In the genomic region with DNA sequence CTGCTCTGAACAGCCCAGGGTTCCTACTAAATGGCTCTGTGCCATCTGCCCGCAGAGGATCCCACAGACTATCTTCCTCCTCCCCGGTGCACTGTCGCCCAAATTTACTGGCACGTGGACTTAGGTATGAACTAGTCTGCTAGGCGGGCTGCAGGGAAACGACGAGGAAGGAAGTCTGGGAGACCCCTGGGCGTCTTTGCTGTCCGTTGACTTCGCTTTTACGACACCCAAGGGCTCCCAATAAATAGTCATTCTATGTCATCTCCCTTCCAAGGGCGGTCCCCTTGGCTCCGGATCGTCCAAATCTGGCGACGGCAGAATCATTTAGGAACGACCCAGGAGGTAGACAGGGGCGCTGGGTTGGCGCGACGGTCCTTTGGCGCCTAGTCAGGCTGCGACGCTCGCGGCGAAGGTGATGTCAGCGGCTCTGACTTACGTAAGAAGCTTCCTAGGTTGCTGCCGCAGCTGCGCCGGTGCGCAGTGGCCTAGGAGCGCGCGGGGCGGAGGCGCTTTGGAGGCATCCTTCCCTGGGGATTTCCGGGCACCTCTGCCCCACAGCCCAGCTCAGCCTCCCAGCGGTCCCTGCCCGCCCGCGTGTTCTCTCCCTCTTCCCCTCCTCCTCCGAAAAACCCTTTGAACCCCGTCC, we compare ENCODE assay signal across 9 cellular contexts. TPM values are rescaled to one million over a fixed set of nuclear protein-coding genes. Genes with fewer than 3 reads are reported as not detected.
DNase-seq lines count a peak whose midpoint lies in the region; ATAC-seq and TF ChIP-seq lines count a peak whose summit lies in the region.
"Had no signal": no experiment of that assay in that cellular context is flagged by ENCODE, and none has a peak within 500 bp of the region (broad histone marks: within the 10 kb centered on the region; RNA-seq: fewer than 3 reads in every experiment).

No MANE protein-coding gene starts in this region.

- H3K9me3 ChIP-seq in colonic mucosa (no peaks in the 10 kb centered on the region), aorta (ENCODE audit: control insufficient read depth, low read length) (no peaks in the 10 kb centered on the region)

- no peaks in the 10 kb centered on the region for H3K36me3 ChIP-seq in colonic mucosa
- H3K36me3 ChIP-seq in aorta (ENCODE audit: control insufficient read depth in 1 of 2, insufficient read depth in 2 of 2, low read length in 1 of 2) = no peaks in the 10 kb centered on the region

- intact Hi-C loops in colonic mucosa (cut with DNase I) = loop anchor here (5.0 to 10.0 kb wide), 2 partner anchors 148 to 215 kb away; no protein-coding TSS in a partner anchor
- intact Hi-C loops in aorta (cut with DNase I) = loop anchor here (2.0 to 5.0 kb wide), 3 partner anchors 150 to 215 kb away; no protein-coding TSS in a partner anchor

- H3K27ac ChIP-seq in colonic mucosa = no peak overlapping the region
- H3K27ac ChIP-seq in aorta (ENCODE audit: low read depth in 1 of 2, low read length in 2 of 2) = peak overlapping the region in 1 of 2 donors; percentile 55

- H3K4me3 ChIP-seq in colonic mucosa = peak overlapping the region; percentile 39
- H3K4me3 ChIP-seq in aorta (ENCODE audit: low read length in 2 of 2) = peak overlapping the region; percentile 56 to 66

- peak; percentile 62 for ATAC-seq in aorta (ENCODE audit: low FRiP score)
- ATAC-seq in HG03565 (IDR thresholded peaks at IDR 0.05; ENCODE audit: unreplicated experiment) = no peak

- DNase-seq in GM10266 (ENCODE audit: extremely low spot score) (peak; percentile 5), NCI-H345 (lab: John Stamatoyannopoulos, UW) (peak; percentile 88), colonic mucosa (peak; percentile 38), mucosa of gallbladder (ENCODE audit: low spot score) (peak; percentile 25), aorta (peak; percentile 58 to 83), medulla oblongata (ENCODE audit: extremely low spot score) (no peak), RKO (ENCODE audit: low spot score) (no peak)

- H3K4me1 ChIP-seq in colonic mucosa (no peaks in the 10 kb centered on the region), aorta (ENCODE audit: control insufficient read depth in 1 of 2, insufficient read depth in 2 of 2, low read length in 2 of 2) (no peaks in the 10 kb centered on the region)

- TF ChIP-seq CTCF in GM10266 (IDR thresholded peaks at IDR 0.05; ENCODE audit: control insufficient read depth, insufficient read depth, low read depth, missing control alignments) (no peak), colonic mucosa (IDR thresholded peaks at IDR 0.05) (no peak)

- WGBS in aorta, 2 donors = 0 to 26% methylated on average over 45 of the region's 45 CpGs

- no peak overlapping the region for H3K9ac ChIP-seq in colonic mucosa (ENCODE audit: low read depth in 2 of 2, low read length in 2 of 2)

- H3K27me3 ChIP-seq in colonic mucosa = peaks cover 5% of the 10 kb centered on the region
- H3K27me3 ChIP-seq in aorta (ENCODE audit: control insufficient read depth in 1 of 2, insufficient read depth in 2 of 2, low read length in 1 of 2) = no peaks in the 10 kb centered on the region

RNA-seq across cellular contexts. Expression of a gene that starts 2.2 kb away (rescaled TPM):
- total RNA-seq in colonic mucosa (1 to 10 TPM; 3.0 to 4.3 TPM), mucosa of gallbladder (5.6 TPM), aorta (10 to 100 TPM; 19.1 to 28.2 TPM)
- polyA plus RNA-seq in aorta = 1 to 10 TPM; 4.3 to 7.5 TPM
- polyA plus RNA-seq: IgD-negative memory B cell had no signal

Comparison
In these comparisons a context has a peak if more than half of its experiments do, and no peak if none do; other contexts are left out.
1. DNase-seq: peak in GM10266 (single experiment), NCI-H345 (single experiment), colonic mucosa (single experiment), mucosa of gallbladder (single experiment) and aorta (2 of 2); none in medulla oblongata (single experiment) and RKO (single experiment).